ENCODE assay signal across 1 cellular context in the genomic region with DNA sequence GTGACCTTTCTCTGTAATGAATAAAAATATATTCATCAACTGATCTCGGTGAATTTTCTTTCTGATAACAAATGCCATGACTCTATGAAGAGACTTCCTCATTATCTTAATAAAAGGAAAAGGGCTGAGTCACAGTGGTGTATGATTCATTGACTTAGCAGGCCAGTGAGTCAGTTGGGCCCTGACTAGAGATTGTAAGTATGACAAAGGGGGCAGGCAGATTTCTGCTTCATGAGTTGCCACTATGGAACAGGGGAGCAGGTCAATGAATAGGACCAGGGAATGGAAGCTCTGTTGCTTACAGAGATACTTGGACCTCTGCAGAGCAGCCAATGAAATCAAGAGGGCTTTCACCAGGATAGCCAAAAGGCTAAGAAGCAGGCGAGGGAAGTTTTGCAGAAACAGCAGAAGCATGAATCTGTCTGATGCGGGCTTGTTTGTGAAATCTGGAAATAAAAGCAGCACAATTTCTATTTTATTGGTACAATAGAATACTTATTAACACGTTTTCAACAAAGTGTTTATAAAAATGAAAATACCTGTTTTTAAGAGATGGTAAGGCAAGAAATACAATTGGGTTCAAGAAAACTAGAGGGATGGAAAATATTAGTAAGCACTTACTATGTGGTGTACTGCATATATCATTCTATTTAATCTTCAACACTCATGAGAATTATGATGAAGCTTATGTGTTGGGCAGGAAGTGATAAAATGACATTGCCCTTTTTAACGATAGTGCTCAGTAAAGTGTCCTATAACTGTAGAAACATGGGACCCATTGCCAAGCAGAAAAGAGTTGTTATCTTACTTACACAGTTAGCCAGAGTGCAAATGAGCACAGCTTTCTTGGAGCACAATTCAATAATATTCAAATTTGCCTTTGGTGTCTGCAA.
TF ChIP-seq lines count a peak whose summit lies in the region.

No MANE protein-coding gene starts in this region.

TF ChIP-seq in K562, 482 proteins besides CTCF, POLR2A, EP300 and RAD21 (continued from another document and continues in another):
- TF ChIP-seq, protein P1, sequence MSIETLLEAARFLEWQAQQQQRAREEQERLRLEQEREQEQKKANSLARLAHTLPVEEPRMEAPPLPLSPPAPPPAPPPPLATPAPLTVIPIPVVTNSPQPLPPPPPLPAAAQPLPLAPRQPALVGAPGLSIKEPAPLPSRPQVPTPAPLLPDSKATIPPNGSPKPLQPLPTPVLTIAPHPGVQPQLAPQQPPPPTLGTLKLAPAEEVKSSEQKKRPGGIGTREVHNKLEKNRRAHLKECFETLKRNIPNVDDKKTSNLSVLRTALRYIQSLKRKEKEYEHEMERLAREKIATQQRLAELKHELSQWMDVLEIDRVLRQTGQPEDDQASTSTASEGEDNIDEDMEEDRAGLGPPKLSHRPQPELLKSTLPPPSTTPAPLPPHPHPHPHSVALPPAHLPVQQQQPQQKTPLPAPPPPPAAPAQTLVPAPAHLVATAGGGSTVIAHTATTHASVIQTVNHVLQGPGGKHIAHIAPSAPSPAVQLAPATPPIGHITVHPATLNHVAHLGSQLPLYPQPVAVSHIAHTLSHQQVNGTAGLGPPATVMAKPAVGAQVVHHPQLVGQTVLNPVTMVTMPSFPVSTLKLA (conservative IDR thresholded peaks at IDR 0.05) = peak; percentile 28 to 54; a peak in 2 of 4 replicates
- peak in 1 of 2 experiments; percentile 53; a peak in 2 of 4 replicates for TF ChIP-seq ARNT (IDR thresholded peaks at IDR 0.05)
- TF ChIP-seq BRD9 (IDR thresholded peaks at IDR 0.05; ENCODE audit: low read depth, partially characterized antibody) = peak; percentile 41
- TF ChIP-seq, protein P2, sequence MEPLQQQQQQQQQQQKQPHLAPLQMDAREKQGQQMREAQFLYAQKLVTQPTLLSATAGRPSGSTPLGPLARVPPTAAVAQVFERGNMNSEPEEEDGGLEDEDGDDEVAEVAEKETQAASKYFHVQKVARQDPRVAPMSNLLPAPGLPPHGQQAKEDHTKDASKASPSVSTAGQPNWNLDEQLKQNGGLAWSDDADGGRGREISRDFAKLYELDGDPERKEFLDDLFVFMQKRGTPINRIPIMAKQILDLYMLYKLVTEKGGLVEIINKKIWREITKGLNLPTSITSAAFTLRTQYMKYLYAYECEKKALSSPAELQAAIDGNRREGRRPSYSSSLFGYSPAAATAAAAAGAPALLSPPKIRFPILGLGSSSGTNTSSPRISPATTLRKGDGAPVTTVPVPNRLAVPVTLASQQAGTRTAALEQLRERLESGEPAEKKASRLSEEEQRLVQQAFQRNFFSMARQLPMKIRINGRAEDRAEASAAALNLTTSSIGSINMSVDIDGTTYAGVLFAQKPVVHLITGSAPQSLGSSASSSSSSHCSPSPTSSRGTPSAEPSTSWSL (CRISPR knock-in tag; IDR thresholded peaks at IDR 0.05; ENCODE audit: borderline replicate concordance) = no peak
- TF ChIP-seq RCOR1 (IDR thresholded peaks at IDR 0.05; ENCODE audit: borderline replicate concordance in 1 of 2, low read depth in 2 of 2, low read length in 2 of 2) = peak; percentile 26 to 91; a peak in 2 of 4 replicates
- TF ChIP-seq SAFB2 (IDR thresholded peaks at IDR 0.05; ENCODE audit: borderline replicate concordance, low read depth, low read length, severe bottlenecking) = no peak
- TF ChIP-seq MCM5 (IDR thresholded peaks at IDR 0.05; ENCODE audit: low read depth) = no peak
- TF ChIP-seq RBM17 (IDR thresholded peaks at IDR 0.05; ENCODE audit: borderline replicate concordance, low read depth, low read length) = no peak
- TF ChIP-seq CREBBP (IDR thresholded peaks at IDR 0.05; ENCODE audit: low read depth, low read length) = no peak
- TF ChIP-seq RUNX1 (IDR thresholded peaks at IDR 0.05; ENCODE audit: low read depth) = no peak
- TF ChIP-seq ZNF695 (CRISPR knock-in tag; IDR thresholded peaks at IDR 0.05) = no peak
- TF ChIP-seq SMAD2 (IDR thresholded peaks at IDR 0.05; ENCODE audit: low read depth, low read length) = no peak
- TF ChIP-seq SP1 (CRISPR knock-in tag; IDR thresholded peaks at IDR 0.05) = no peak
- TF ChIP-seq, protein P3, sequence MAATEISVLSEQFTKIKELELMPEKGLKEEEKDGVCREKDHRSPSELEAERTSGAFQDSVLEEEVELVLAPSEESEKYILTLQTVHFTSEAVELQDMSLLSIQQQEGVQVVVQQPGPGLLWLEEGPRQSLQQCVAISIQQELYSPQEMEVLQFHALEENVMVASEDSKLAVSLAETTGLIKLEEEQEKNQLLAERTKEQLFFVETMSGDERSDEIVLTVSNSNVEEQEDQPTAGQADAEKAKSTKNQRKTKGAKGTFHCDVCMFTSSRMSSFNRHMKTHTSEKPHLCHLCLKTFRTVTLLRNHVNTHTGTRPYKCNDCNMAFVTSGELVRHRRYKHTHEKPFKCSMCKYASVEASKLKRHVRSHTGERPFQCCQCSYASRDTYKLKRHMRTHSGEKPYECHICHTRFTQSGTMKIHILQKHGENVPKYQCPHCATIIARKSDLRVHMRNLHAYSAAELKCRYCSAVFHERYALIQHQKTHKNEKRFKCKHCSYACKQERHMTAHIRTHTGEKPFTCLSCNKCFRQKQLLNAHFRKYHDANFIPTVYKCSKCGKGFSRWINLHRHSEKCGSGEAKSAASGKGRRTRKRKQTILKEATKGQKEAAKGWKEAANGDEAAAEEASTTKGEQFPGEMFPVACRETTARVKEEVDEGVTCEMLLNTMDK (IDR thresholded peaks at IDR 0.05; ENCODE audit: borderline replicate concordance, insufficient read depth, low read depth, low read length, poor library complexity, severe bottlenecking) = no peak
- TF ChIP-seq, protein P4, sequence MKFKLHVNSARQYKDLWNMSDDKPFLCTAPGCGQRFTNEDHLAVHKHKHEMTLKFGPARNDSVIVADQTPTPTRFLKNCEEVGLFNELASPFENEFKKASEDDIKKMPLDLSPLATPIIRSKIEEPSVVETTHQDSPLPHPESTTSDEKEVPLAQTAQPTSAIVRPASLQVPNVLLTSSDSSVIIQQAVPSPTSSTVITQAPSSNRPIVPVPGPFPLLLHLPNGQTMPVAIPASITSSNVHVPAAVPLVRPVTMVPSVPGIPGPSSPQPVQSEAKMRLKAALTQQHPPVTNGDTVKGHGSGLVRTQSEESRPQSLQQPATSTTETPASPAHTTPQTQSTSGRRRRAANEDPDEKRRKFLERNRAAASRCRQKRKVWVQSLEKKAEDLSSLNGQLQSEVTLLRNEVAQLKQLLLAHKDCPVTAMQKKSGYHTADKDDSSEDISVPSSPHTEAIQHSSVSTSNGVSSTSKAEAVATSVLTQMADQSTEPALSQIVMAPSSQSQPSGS (CRISPR knock-in tag; IDR thresholded peaks at IDR 0.05) = no peak
- TF ChIP-seq GTF2F1 (IDR thresholded peaks at IDR 0.05; ENCODE audit: low read depth, low read length) = no peak
- no peak for TF ChIP-seq POLR2AphosphoS2 (IDR thresholded peaks at IDR 0.05; ENCODE audit: low read length)
- no peak for TF ChIP-seq YBX1 (IDR thresholded peaks at IDR 0.05)
- TF ChIP-seq, protein P5, sequence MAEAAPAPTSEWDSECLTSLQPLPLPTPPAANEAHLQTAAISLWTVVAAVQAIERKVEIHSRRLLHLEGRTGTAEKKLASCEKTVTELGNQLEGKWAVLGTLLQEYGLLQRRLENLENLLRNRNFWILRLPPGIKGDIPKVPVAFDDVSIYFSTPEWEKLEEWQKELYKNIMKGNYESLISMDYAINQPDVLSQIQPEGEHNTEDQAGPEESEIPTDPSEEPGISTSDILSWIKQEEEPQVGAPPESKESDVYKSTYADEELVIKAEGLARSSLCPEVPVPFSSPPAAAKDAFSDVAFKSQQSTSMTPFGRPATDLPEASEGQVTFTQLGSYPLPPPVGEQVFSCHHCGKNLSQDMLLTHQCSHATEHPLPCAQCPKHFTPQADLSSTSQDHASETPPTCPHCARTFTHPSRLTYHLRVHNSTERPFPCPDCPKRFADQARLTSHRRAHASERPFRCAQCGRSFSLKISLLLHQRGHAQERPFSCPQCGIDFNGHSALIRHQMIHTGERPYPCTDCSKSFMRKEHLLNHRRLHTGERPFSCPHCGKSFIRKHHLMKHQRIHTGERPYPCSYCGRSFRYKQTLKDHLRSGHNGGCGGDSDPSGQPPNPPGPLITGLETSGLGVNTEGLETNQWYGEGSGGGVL (CRISPR knock-in tag; IDR thresholded peaks at IDR 0.05) = no peak
- no peak for TF ChIP-seq PHTF2 (CRISPR knock-in tag; IDR thresholded peaks at IDR 0.05)
- peak; percentile 67 for TF ChIP-seq TAL1 (IDR thresholded peaks at IDR 0.05)
- peak in 1 of 2 experiments; percentile 39; a peak in 1 of 4 replicates for TF ChIP-seq HDAC1 (IDR thresholded peaks at IDR 0.05)
- TF ChIP-seq MTA2 (IDR thresholded peaks at IDR 0.05; ENCODE audit: low read depth) = 0 out of 2 replicates have a peak, but pooled peaks have one; percentile 46
- peak; percentile 72 for TF ChIP-seq CREM (IDR thresholded peaks at IDR 0.05; ENCODE audit: low read depth)
- TF ChIP-seq FOXA1 (IDR thresholded peaks at IDR 0.05; ENCODE audit: borderline replicate concordance) = no peak
- TF ChIP-seq, protein P6, sequence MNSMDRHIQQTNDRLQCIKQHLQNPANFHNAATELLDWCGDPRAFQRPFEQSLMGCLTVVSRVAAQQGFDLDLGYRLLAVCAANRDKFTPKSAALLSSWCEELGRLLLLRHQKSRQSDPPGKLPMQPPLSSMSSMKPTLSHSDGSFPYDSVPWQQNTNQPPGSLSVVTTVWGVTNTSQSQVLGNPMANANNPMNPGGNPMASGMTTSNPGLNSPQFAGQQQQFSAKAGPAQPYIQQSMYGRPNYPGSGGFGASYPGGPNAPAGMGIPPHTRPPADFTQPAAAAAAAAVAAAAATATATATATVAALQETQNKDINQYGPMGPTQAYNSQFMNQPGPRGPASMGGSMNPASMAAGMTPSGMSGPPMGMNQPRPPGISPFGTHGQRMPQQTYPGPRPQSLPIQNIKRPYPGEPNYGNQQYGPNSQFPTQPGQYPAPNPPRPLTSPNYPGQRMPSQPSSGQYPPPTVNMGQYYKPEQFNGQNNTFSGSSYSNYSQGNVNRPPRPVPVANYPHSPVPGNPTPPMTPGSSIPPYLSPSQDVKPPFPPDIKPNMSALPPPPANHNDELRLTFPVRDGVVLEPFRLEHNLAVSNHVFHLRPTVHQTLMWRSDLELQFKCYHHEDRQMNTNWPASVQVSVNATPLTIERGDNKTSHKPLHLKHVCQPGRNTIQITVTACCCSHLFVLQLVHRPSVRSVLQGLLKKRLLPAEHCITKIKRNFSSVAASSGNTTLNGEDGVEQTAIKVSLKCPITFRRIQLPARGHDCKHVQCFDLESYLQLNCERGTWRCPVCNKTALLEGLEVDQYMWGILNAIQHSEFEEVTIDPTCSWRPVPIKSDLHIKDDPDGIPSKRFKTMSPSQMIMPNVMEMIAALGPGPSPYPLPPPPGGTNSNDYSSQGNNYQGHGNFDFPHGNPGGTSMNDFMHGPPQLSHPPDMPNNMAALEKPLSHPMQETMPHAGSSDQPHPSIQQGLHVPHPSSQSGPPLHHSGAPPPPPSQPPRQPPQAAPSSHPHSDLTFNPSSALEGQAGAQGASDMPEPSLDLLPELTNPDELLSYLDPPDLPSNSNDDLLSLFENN (IDR thresholded peaks at IDR 0.05; ENCODE audit: low read depth in 2 of 2, low read length in 2 of 2) = no peak
- no peak for TF ChIP-seq SMC3 (conservative IDR thresholded peaks at IDR 0.05; ENCODE audit: insufficient read depth, low read depth, low read length)
- TF ChIP-seq SRSF1 (IDR thresholded peaks at IDR 0.05; ENCODE audit: low read depth, low read length) = no peak
- no peak for TF ChIP-seq RFX5 (IDR thresholded peaks at IDR 0.05; ENCODE audit: low read depth, low read length)
- no peak for TF ChIP-seq ZC3H8 (IDR thresholded peaks at IDR 0.05)
